In the genomic region with DNA sequence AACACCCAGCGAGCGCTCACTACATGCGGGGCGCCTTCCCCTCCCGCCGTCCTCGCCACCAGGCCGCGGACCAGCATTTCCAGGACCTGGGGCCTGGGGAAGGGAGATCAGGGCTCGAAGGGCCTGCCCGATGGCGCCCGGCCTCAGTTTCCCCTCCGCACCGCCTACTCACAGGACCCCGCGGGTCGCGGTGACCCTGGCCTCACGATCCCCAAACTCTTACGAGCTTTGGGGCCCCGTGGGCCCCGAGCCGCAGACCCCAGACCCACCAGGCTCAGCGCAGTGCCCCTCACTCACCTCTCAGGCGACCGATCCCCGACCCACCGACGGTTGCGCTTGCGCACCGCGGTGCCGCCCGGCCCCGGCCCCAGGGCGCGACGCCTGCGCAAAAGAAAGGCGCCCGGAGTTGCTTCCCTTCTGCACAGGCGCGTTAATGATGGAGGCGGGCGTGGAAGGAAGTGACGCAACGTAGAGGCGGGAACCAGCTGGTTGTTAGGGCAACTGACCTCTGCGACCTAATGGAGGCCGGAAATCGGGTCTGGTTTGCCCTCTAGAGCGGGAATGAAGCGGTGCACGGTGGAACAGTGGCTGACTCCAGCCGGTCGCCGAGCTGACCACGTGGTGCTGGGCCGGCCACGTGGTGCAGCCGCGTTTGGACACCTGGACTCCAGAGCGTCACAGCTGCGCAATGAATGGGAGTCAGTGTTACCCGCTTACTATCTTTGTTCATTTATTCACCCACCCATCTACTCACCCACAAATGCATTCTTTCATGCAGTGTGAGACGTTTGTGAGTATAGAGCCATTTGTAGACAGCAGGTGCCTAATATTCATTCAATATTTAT, we compare ENCODE assay signal across 8 cellular contexts. TPM values are rescaled to one million over a fixed set of nuclear protein-coding genes. Genes with fewer than 3 reads are reported as not detected.
DNase-seq lines count a peak whose midpoint lies in the region; ATAC-seq and TF ChIP-seq lines count a peak whose summit lies in the region.

A gene with protein sequence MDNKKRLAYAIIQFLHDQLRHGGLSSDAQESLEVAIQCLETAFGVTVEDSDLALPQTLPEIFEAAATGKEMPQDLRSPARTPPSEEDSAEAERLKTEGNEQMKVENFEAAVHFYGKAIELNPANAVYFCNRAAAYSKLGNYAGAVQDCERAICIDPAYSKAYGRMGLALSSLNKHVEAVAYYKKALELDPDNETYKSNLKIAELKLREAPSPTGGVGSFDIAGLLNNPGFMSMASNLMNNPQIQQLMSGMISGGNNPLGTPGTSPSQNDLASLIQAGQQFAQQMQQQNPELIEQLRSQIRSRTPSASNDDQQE (minus strand): TSS at position 338 of the 845 bp plus-strand sequence. CDS start 14,205 bp downstream, outside the sequence.

- H3K27ac Mint-ChIP-seq in activated naive CD4-positive, alpha-beta T cell treated with anti-CD3 and anti-CD28 coated beads, Interleukin-2, amount 50 U/mL, for 72 hours: peak within 1 kb of the TSS; percentile 93 to 95

- peak; percentile 69 for TF ChIP-seq POLR2A in GM10847 (IDR thresholded peaks at IDR 0.05; ENCODE audit: extremely low read depth, insufficient read length)

- ATAC-seq in HG02610 (IDR thresholded peaks at IDR 0.05; ENCODE audit: unreplicated experiment): peak; percentile 75
- peak; percentile 85 to 87 for ATAC-seq in activated naive CD4-positive, alpha-beta T cell treated with anti-CD3 and anti-CD28 coated beads, Interleukin-2, amount 50 U/mL, for 72 hours

- H3K9me3 Mint-ChIP-seq in activated naive CD4-positive, alpha-beta T cell treated with anti-CD3 and anti-CD28 coated beads, Interleukin-2, amount 50 U/mL, for 72 hours: no peaks in the 10 kb centered on the region

- peak; percentile 99 for DNase-seq in NCI-H1092 treated with DMSO at 0.1 percent for 48 hours (lab: John Stamatoyannopoulos, UW)
- peak; percentile 99 for DNase-seq in SKM-1 (lab: John Stamatoyannopoulos, UW; ENCODE audit: unreplicated experiment)
- peak; percentile 93 to 99 for DNase-seq in activated naive CD4-positive, alpha-beta T cell treated with anti-CD3 and anti-CD28 coated beads, Interleukin-2, amount 50 U/mL, for 72 hours (ENCODE audit: low spot score in 2 of 2)
- DNase-seq in glomerular endothelial cell (ENCODE audit: extremely low read depth, low read depth, low spot score): peak; percentile 91
- DNase-seq in occipital lobe (lab: John Stamatoyannopoulos, UW): peak; percentile 97

- peak within 1 kb of the TSS; percentile 96 for H3K27ac ChIP-seq in temporal lobe (ENCODE audit: low read depth, low read length)

- H3K36me3 Mint-ChIP-seq in activated naive CD4-positive, alpha-beta T cell treated with anti-CD3 and anti-CD28 coated beads, Interleukin-2, amount 50 U/mL, for 72 hours: peaks cover 13 to 38% of the 10 kb centered on the region in 2 donors

RNA-seq across cellular contexts. Expression of the gene that starts here (rescaled TPM):
- 10 to 100 TPM; 48.7 to 54.4 TPM for total RNA-seq in activated naive CD4-positive, alpha-beta T cell treated with anti-CD3 and anti-CD28 coated beads, Interleukin-2, amount 50 U/mL, for 72 hours
- 75.1 and 80.2 TPM in 2 replicates for total RNA-seq in glomerular endothelial cell
- 24.2 TPM for total RNA-seq in occipital lobe
- 30.2 TPM for total RNA-seq in temporal lobe

Comparison
In these comparisons a context has a peak if more than half of its experiments do, and no peak if none do; other contexts are left out.
1. Peak in every context shown above with its lines: DNase-seq, ATAC-seq and H3K27ac ChIP-seq.